In genomic region chr14:52951730-52952481, GRCh38 we compare ENCODE assay signal across 1 cellular context.
TF ChIP-seq lines count a peak whose summit lies in the region.

No MANE protein-coding gene starts in this region.

TF ChIP-seq in HepG2, 621 proteins besides CTCF, POLR2A, EP300 and RAD21 (continued from another document):
- 0 out of 2 replicates have a peak, but pooled peaks have one; percentile 32 for TF ChIP-seq ZNF501 (CRISPR knock-in tag; IDR thresholded peaks at IDR 0.05)
- no peak for TF ChIP-seq KDM4B (CRISPR knock-in tag; IDR thresholded peaks at IDR 0.05)
- no peak for TF ChIP-seq GPBP1L1 (CRISPR knock-in tag; IDR thresholded peaks at IDR 0.05)
- no peak for TF ChIP-seq ZBTB37 (CRISPR knock-in tag; IDR thresholded peaks at IDR 0.05)
- peak; percentile 39; the same call in 1 of the 2 replicates for TF ChIP-seq GATAD2A (CRISPR knock-in tag; IDR thresholded peaks at IDR 0.05)
- peak; percentile 63 to 72 for TF ChIP-seq MAFK (conservative IDR thresholded peaks at IDR 0.05 in 1 of 2, IDR thresholded peaks at IDR 0.05 in 1 of 2; ENCODE audit: low read length in 2 of 2)
- TF ChIP-seq ZNF552 (CRISPR knock-in tag; IDR thresholded peaks at IDR 0.05; ENCODE audit: borderline replicate concordance) = no peak
- no peak for TF ChIP-seq MED13 (CRISPR knock-in tag; IDR thresholded peaks at IDR 0.05)
- TF ChIP-seq MIER2 (CRISPR knock-in tag; IDR thresholded peaks at IDR 0.05) = 0 out of 2 replicates have a peak, but pooled peaks have one; percentile 12
- no peak for TF ChIP-seq CHCHD3 (CRISPR knock-in tag; IDR thresholded peaks at IDR 0.05)
- TF ChIP-seq SOX6 (IDR thresholded peaks at IDR 0.05) = no peak
- 0 out of 2 replicates have a peak, but pooled peaks have one; percentile 8 for TF ChIP-seq SOX6 (CRISPR knock-in tag; IDR thresholded peaks at IDR 0.05)
- TF ChIP-seq ZBTB3 (CRISPR knock-in tag; IDR thresholded peaks at IDR 0.05; ENCODE audit: borderline replicate concordance, low read depth) = no peak
- TF ChIP-seq JUNB (CRISPR knock-in tag; IDR thresholded peaks at IDR 0.05; ENCODE audit: borderline replicate concordance) = no peak
- TF ChIP-seq MBD4 (IDR thresholded peaks at IDR 0.05; ENCODE audit: borderline replicate concordance, low read length) = no peak
- TF ChIP-seq ZFP36 (IDR thresholded peaks at IDR 0.05; ENCODE audit: borderline replicate concordance, low read depth, low read length, partially characterized antibody) = no peak
- TF ChIP-seq SAP130 (CRISPR knock-in tag; IDR thresholded peaks at IDR 0.05; ENCODE audit: low read depth) = peak; percentile 1; the same call in 1 of the 2 replicates
- no peak for TF ChIP-seq PHF8 (CRISPR knock-in tag; IDR thresholded peaks at IDR 0.05)
- no peak for TF ChIP-seq ZBTB7B (CRISPR knock-in tag; IDR thresholded peaks at IDR 0.05)
- 0 out of 2 replicates have a peak, but pooled peaks have one; percentile 32 for TF ChIP-seq HDAC1 (CRISPR knock-in tag; IDR thresholded peaks at IDR 0.05)
- TF ChIP-seq ZNF546 (CRISPR knock-in tag; conservative IDR thresholded peaks at IDR 0.05) = no peak
- no peak for TF ChIP-seq HNRNPK (IDR thresholded peaks at IDR 0.05; ENCODE audit: low read depth, low read length, poor library complexity, severe bottlenecking)
- TF ChIP-seq ZMYM3 (CRISPR knock-in tag; IDR thresholded peaks at IDR 0.05) = no peak
- no peak for TF ChIP-seq AKAP8 (CRISPR knock-in tag; IDR thresholded peaks at IDR 0.05)
- no peak for TF ChIP-seq ZNF558 (CRISPR knock-in tag; IDR thresholded peaks at IDR 0.05; ENCODE audit: borderline replicate concordance)
- TF ChIP-seq ZNF136 (CRISPR knock-in tag; IDR thresholded peaks at IDR 0.05; ENCODE audit: low read depth) = 0 out of 2 replicates have a peak, but pooled peaks have one; percentile 10
- no peak for TF ChIP-seq ZNF484 (CRISPR knock-in tag; IDR thresholded peaks at IDR 0.05; ENCODE audit: borderline replicate concordance, low read depth)
- TF ChIP-seq RXRA (CRISPR knock-in tag; IDR thresholded peaks at IDR 0.05) = no peak
- no peak for TF ChIP-seq YEATS2 (CRISPR knock-in tag; IDR thresholded peaks at IDR 0.05; ENCODE audit: borderline replicate concordance)
- TF ChIP-seq LCORL (IDR thresholded peaks at IDR 0.05) = no peak
- peak; percentile 27; the same call in 1 of the 2 replicates for TF ChIP-seq LCORL (CRISPR knock-in tag; IDR thresholded peaks at IDR 0.05)
- 0 out of 2 replicates have a peak, but pooled peaks have one; percentile 6 for TF ChIP-seq MXD3 (CRISPR knock-in tag; IDR thresholded peaks at IDR 0.05)
- no peak for TF ChIP-seq ARID3A (IDR thresholded peaks at IDR 0.05; ENCODE audit: low read depth, low read length)
- TF ChIP-seq CHD2 (IDR thresholded peaks at IDR 0.05; ENCODE audit: low read depth, low read length) = no peak
- no peak for TF ChIP-seq KDM5A (IDR thresholded peaks at IDR 0.05; ENCODE audit: borderline replicate concordance, low read length)
- TF ChIP-seq KAT8 (CRISPR knock-in tag; IDR thresholded peaks at IDR 0.05) = no peak; the same call in none of the 2 replicates
- TF ChIP-seq ZNF556 (CRISPR knock-in tag; IDR thresholded peaks at IDR 0.05; ENCODE audit: borderline replicate concordance) = no peak
- TF ChIP-seq ZNF615 (CRISPR knock-in tag; IDR thresholded peaks at IDR 0.05; ENCODE audit: borderline replicate concordance) = no peak
- no peak for TF ChIP-seq ZNF839 (CRISPR knock-in tag; IDR thresholded peaks at IDR 0.05; ENCODE audit: borderline replicate concordance)
- peak in 1 of 2 experiments; percentile 30; a peak in 1 of 4 replicates for TF ChIP-seq HMGXB4 (CRISPR knock-in tag; IDR thresholded peaks at IDR 0.05; ENCODE audit: borderline replicate concordance in 1 of 2, low read depth in 1 of 2)
- TF ChIP-seq IRF9 (CRISPR knock-in tag; IDR thresholded peaks at IDR 0.05; ENCODE audit: borderline replicate concordance) = no peak
- 0 out of 2 replicates have a peak, but pooled peaks have one; percentile 40 for TF ChIP-seq KDM2A (CRISPR knock-in tag; IDR thresholded peaks at IDR 0.05; ENCODE audit: borderline replicate concordance, low read depth)
